In genomic region chr9:20854444-20854843, GRCh38 we compare ENCODE assay signal across 22 cellular contexts.
DNase-seq lines count a peak whose midpoint lies in the region; TF ChIP-seq lines count a peak whose summit lies in the region.
"Had no signal": no experiment of that assay in that cellular context is flagged by ENCODE, and none has a peak within 500 bp of the region (broad histone marks: within the 10 kb centered on the region; RNA-seq: fewer than 3 reads in every experiment).

No MANE protein-coding gene starts in this region.

- no peaks in the 10 kb centered on the region for H4K20me1 ChIP-seq in fibroblast of lung (ENCODE audit: control insufficient read depth, extremely low read depth, insufficient read depth, low read length)

- H3K18ac ChIP-seq in trophoblast cell (ENCODE audit: low read length) = no peak overlapping the region

- no peak overlapping the region for H4K8ac ChIP-seq in trophoblast cell (ENCODE audit: low read depth, low read length)

- H4K91ac ChIP-seq in trophoblast cell (ENCODE audit: low read depth, low read length) = no peak overlapping the region

- WGBS in trophoblast cell (ENCODE audit: extremely low coverage, insufficient coverage, insufficient read length) = no CpG with 5 or more reads among the region's 4 CpGs

- H2AFZ ChIP-seq in fibroblast of lung (ENCODE audit: low read length) (no peak overlapping the region), trophoblast cell (ENCODE audit: insufficient read depth, low read length, poor library complexity) (no peak overlapping the region)

- H3K14ac ChIP-seq in trophoblast cell (ENCODE audit: low read length) = no peak overlapping the region

- H2BK5ac ChIP-seq in trophoblast cell (ENCODE audit: low read depth, low read length, poor library complexity) = no peak overlapping the region

- H2AK5ac ChIP-seq in trophoblast cell (ENCODE audit: low read length) = no peak overlapping the region

- peaks cover 2% of the 10 kb centered on the region for H3K4me1 ChIP-seq in fibroblast of lung (ENCODE audit: control insufficient read depth, extremely low read depth, insufficient read depth, low read length)
- H3K4me1 ChIP-seq in trophoblast cell (ENCODE audit: control insufficient read depth in 1 of 2, insufficient read depth in 2 of 2, low read length in 2 of 2) = no peaks in the 10 kb centered on the region
- H3K4me1 ChIP-seq: colonic mucosa, transverse colon had no signal

- DNase-seq in HCEC 1CT (peak; percentile 72), fibroblast of lung (ENCODE audit: low read depth in 2 of 2) (peak; percentile 56 to 79), trophoblast cell (peak; percentile 30 to 73), AML-193 (lab: John Stamatoyannopoulos, UW) (no peak), glomerular visceral epithelial cell (ENCODE audit: extremely low spot score) (no peak), nucleus accumbens (lab: John Stamatoyannopoulos, UW) (no peak)
- DNase-seq in stimulated activated naive CD4-positive, alpha-beta T cell (lab: John Stamatoyannopoulos, UW) = no peak
- DNase-seq: activated CD4-positive, alpha-beta memory T cell treated with anti-CD3 and anti-CD28 coated beads for 36 hours; activated naive CD4-positive, alpha-beta T cell; activated T-cell treated with anti-CD3 and anti-CD28 coated beads for 4 hours; aorta; colonic mucosa; DMS79; mesendoderm; naive thymus-derived CD4-positive, alpha-beta T cell; NCI-H1092 treated with DMSO at 0.1 percent for 48 hours; NCI-H2029; NCI-H446; NK-92 treated with Interleukin-12 subunit alpha and Interleukin-12 subunit beta, amount 100 ng/mL, for 24 hours; T-helper 9 cell; transverse colon had no signal

- H3K27ac ChIP-seq in angular gyrus (ENCODE audit: low read depth, low read length) (peak overlapping the region; percentile 37), fibroblast of lung (ENCODE audit: insufficient read depth, low read length) (no peak overlapping the region), trophoblast cell (ENCODE audit: low read depth, low read length) (no peak overlapping the region)
- H3K27ac ChIP-seq: colonic mucosa, transverse colon had no signal

- no peak overlapping the region for H3K4me3 ChIP-seq in fibroblast of lung (replicated peaks in 1 of 4; ENCODE audit: control extremely low read depth in 1 of 4, insufficient read depth in 1 of 4, low read depth in 3 of 4, low read length in 4 of 4)
- no peak overlapping the region for H3K4me3 ChIP-seq in trophoblast cell (ENCODE audit: low read depth, low read length)
- H3K4me3 ChIP-seq: colonic mucosa, transverse colon had no signal

- H3K9me3 ChIP-seq in fibroblast of lung (ENCODE audit: control insufficient read depth, insufficient read depth, low read depth, low read length) (no peaks in the 10 kb centered on the region), trophoblast cell (ENCODE audit: insufficient read depth, low read depth, low read length) (no peaks in the 10 kb centered on the region)
- H3K9me3 ChIP-seq: colonic mucosa had no signal

- H3K79me2 ChIP-seq in fibroblast of lung (ENCODE audit: control insufficient read depth, insufficient read depth, low read length) = no peaks in the 10 kb centered on the region
- no peaks in the 10 kb centered on the region for H3K79me2 ChIP-seq in trophoblast cell (ENCODE audit: control insufficient read depth, insufficient read depth, low read length, poor library complexity)

- no peak overlapping the region for H3K4ac ChIP-seq in trophoblast cell (ENCODE audit: low read depth, low read length)

- H3K27me3 ChIP-seq in fibroblast of lung (ENCODE audit: control insufficient read depth, insufficient read depth, low read length) (no peaks in the 10 kb centered on the region), trophoblast cell (ENCODE audit: insufficient read depth, low read length) (no peaks in the 10 kb centered on the region)
- H3K27me3 ChIP-seq: colonic mucosa, transverse colon had no signal

- H4K12ac ChIP-seq in trophoblast cell (ENCODE audit: low read depth, low read length) = no peak overlapping the region

- H3K4me2 ChIP-seq in fibroblast of lung (ENCODE audit: extremely low read depth, insufficient read depth, low read length) = no peak overlapping the region
- H3K4me2 ChIP-seq in trophoblast cell (ENCODE audit: low read length) = no peak overlapping the region

- no peak overlapping the region for H2BK12ac ChIP-seq in trophoblast cell (ENCODE audit: low read length)

- no peak overlapping the region for H2BK120ac ChIP-seq in trophoblast cell (ENCODE audit: insufficient read depth, low read length, poor library complexity)

- no peak overlapping the region for H3K23ac ChIP-seq in trophoblast cell (ENCODE audit: low read length)

- no peaks in the 10 kb centered on the region for H3K79me1 ChIP-seq in trophoblast cell (ENCODE audit: low read length)

- H3K36me3 ChIP-seq in fibroblast of lung (ENCODE audit: control insufficient read depth, insufficient read depth, low read length) = no peaks in the 10 kb centered on the region
- no peaks in the 10 kb centered on the region for H3K36me3 ChIP-seq in trophoblast cell (ENCODE audit: control insufficient read depth in 1 of 2, insufficient read depth in 2 of 2, low read length in 2 of 2)
- H3K36me3 ChIP-seq: colonic mucosa, transverse colon had no signal

- no peak overlapping the region for H3K9ac ChIP-seq in fibroblast of lung (ENCODE audit: insufficient read depth, low read length)
- H3K9ac ChIP-seq in trophoblast cell (ENCODE audit: low read length) = no peak overlapping the region

- TF ChIP-seq CTCF in fibroblast of lung (conservative IDR thresholded peaks at IDR 0.05 in 1 of 2, IDR thresholded peaks at IDR 0.05 in 1 of 2; ENCODE audit: low read depth in 1 of 2, low read length in 2 of 2) = no peak

Comparison
In these comparisons a context has a peak if more than half of its experiments do, and no peak if none do; other contexts are left out.
1. DNase-seq: peak in HCEC 1CT (single experiment), fibroblast of lung (2 of 2) and trophoblast cell (2 of 2); none in AML-193 (0 of 2), glomerular visceral epithelial cell (single experiment), stimulated activated naive CD4-positive, alpha-beta T cell (0 of 6) and nucleus accumbens (0 of 56).